ENCODE assay signal across 11 cellular contexts in genomic region chr3:143832433-143832832, GRCh38. TPM values are rescaled to one million over a fixed set of nuclear protein-coding genes. Genes with fewer than 3 reads are reported as not detected.
A peak's percentile ranks its signal among the peaks of the same experiment; 100 is the strongest.
DNase-seq lines count a peak whose midpoint lies in the region; ATAC-seq, FAIRE-seq and TF ChIP-seq lines count a peak whose summit lies in the region.
"Had no signal": no experiment of that assay in that cellular context is flagged by ENCODE, and none has a peak within 500 bp of the region (broad histone marks: within the 10 kb centered on the region; RNA-seq: fewer than 3 reads in every experiment).

No MANE protein-coding gene starts in this region.

- intact Hi-C loops in left cardiac atrium (cut with DNase I) = no loop called here
- intact Hi-C loops in Right ventricle myocardium inferior (cut with DNase I) = no loop called here
- intact Hi-C loops in mucosa of descending colon (cut with DNase I, micrococcal nuclease) = no loop called here

- no peaks in the 10 kb centered on the region for H3K4me1 ChIP-seq in mucosa of descending colon (ENCODE audit: low read depth)

- no peak for DNase-seq in left cardiac atrium
- DNase-seq in Right ventricle myocardium inferior (ENCODE audit: missing footprints) = no peak
- peak; percentile 11 for DNase-seq in RPMI7951 (ENCODE audit: low read depth)
- no peak for DNase-seq in HTR-8/SVneo (ENCODE audit: insufficient read length, low spot score)
- no peak for DNase-seq in erythroblast (lab: John Stamatoyannopoulos, UW)
- no peak for DNase-seq in AG08395 (ENCODE audit: low spot score)
- DNase-seq in mucosa of descending colon = no peak
- DNase-seq: lower lobe of right lung had no signal

- ATAC-seq in left cardiac atrium (peak; percentile 15 to 67), Right ventricle myocardium inferior (no peak), HG02885 (IDR thresholded peaks at IDR 0.05; ENCODE audit: poor library complexity, unreplicated experiment) (peak; percentile 63), mucosa of descending colon (no peak)
- ATAC-seq: GM23338 had no signal

- TF ChIP-seq POLR2A in erythroblast (IDR thresholded peaks at IDR 0.05; ENCODE audit: low read length) = no peak

- H3K9me3 ChIP-seq in mucosa of descending colon = no peaks in the 10 kb centered on the region
- H3K9me3 ChIP-seq: lower lobe of right lung had no signal

- no peak for TF ChIP-seq CTCF in mucosa of descending colon (IDR thresholded peaks at IDR 0.05)

- H3K36me3 ChIP-seq in mucosa of descending colon (ENCODE audit: low read depth) = no peaks in the 10 kb centered on the region
- H3K36me3 ChIP-seq: lower lobe of right lung had no signal

- FAIRE-seq in HTR-8/SVneo (lab: Jason Lieb, UNC) = no peak
- FAIRE-seq: colon had no signal

- H3K4me3 ChIP-seq in mucosa of descending colon = no peak overlapping the region
- H3K4me3 ChIP-seq: GM23338, lower lobe of right lung had no signal

RNA-seq across cellular contexts. Expression of gene SLC9A9, which starts 15.8 kb away (rescaled TPM):
- total RNA-seq in left cardiac atrium = 10 to 100 TPM in 1 of 2 donors, 1 to 10 TPM in 1; 7.9 to 17.0 TPM
- total RNA-seq in Right ventricle myocardium inferior = 9.3 TPM
- 0.84 and 3.6 TPM in 2 replicates for total RNA-seq in RPMI7951 (2014; rRNA removed; shearing (Covaris generic))
- 10 to 100 TPM in 1 of 3 donors, 1 to 10 TPM in 2; 3.2 to 18.2 (median 6.8) TPM for total RNA-seq in mucosa of descending colon

Comparison
In these comparisons a context has a peak if more than half of its experiments do, and no peak if none do; other contexts are left out.
1. ATAC-seq: peak in left cardiac atrium (2 of 2) and HG02885 (single experiment); none in Right ventricle myocardium inferior (single experiment) and mucosa of descending colon (single experiment).